In the genomic region with DNA sequence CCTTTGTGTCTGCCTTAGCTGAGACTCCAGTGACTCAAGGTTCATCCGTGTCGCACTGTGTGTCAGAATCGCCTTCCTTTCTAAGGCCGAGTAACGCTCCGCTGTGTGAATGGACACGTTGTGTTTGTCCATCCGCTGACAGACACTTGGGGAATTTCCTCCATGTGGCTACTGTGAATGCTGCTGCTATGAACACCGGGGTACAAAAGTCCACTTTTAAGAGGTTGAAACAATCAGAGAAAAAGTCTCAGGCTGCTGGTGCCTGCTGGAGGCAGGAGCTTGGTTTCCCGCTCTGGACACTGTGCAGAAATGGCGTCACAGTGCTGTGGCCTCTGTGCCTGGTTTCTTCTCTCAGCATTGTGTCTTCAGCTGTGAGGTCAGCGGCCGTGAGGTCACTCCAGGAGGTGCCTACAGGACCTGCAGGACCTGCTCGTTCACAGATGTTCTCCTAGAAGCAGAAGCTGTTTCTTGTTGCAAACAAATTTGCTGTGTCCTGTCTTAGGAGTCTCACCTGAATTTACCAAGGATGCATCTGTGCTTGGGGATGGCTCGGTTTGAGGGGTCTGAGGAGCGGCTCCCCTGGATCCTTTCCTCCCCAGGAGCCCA, we compare ENCODE assay signal across 1 cellular context.
A peak's percentile ranks its signal among the peaks of the same experiment; 100 is the strongest.
TF ChIP-seq lines count a peak whose summit lies in the region.

No MANE protein-coding gene starts in this region.

TF ChIP-seq in HepG2, 621 proteins besides CTCF, POLR2A, EP300 and RAD21 (continued from another document and continues in another):
- TF ChIP-seq, protein P1, sequence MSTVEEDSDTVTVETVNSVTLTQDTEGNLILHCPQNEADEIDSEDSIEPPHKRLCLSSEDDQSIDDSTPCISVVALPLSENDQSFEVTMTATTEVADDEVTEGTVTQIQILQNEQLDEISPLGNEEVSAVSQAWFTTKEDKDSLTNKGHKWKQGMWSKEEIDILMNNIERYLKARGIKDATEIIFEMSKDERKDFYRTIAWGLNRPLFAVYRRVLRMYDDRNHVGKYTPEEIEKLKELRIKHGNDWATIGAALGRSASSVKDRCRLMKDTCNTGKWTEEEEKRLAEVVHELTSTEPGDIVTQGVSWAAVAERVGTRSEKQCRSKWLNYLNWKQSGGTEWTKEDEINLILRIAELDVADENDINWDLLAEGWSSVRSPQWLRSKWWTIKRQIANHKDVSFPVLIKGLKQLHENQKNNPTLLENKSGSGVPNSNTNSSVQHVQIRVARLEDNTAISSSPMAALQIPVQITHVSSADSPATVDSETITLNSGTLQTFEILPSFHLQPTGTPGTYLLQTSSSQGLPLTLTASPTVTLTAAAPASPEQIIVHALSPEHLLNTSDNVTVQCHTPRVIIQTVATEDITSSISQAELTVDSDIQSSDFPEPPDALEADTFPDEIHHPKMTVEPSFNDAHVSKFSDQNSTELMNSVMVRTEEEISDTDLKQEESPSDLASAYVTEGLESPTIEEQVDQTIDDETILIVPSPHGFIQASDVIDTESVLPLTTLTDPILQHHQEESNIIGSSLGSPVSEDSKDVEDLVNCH (CRISPR knock-in tag; IDR thresholded peaks at IDR 0.05) = no peak
- TF ChIP-seq NCOA1 (CRISPR knock-in tag; IDR thresholded peaks at IDR 0.05) (no peak; the same call in 1 of the 2 replicates), ZNF7 (CRISPR knock-in tag; IDR thresholded peaks at IDR 0.05) (no peak), NFKBIZ (CRISPR knock-in tag; IDR thresholded peaks at IDR 0.05) (no peak), EEA1 (CRISPR knock-in tag; IDR thresholded peaks at IDR 0.05; ENCODE audit: borderline replicate concordance) (no peak), ZNF136 (CRISPR knock-in tag; IDR thresholded peaks at IDR 0.05; ENCODE audit: low read depth) (0 out of 2 replicates have a peak, but pooled peaks have one; percentile 48), RFX3 (CRISPR knock-in tag; IDR thresholded peaks at IDR 0.05) (no peak), KDM6A (CRISPR knock-in tag; IDR thresholded peaks at IDR 0.05; ENCODE audit: low read depth) (peak; percentile 55; the same call in 1 of the 2 replicates), SKI (IDR thresholded peaks at IDR 0.05; ENCODE audit: partially characterized antibody) (peak; percentile 55), SAP130 (CRISPR knock-in tag; IDR thresholded peaks at IDR 0.05; ENCODE audit: low read depth) (peak; percentile 95), GATAD1 (CRISPR knock-in tag; IDR thresholded peaks at IDR 0.05) (no peak), RELA (CRISPR knock-in tag; IDR thresholded peaks at IDR 0.05) (no peak), ATF3 (CRISPR knock-in tag; IDR thresholded peaks at IDR 0.05) (0 out of 2 replicates have a peak, but pooled peaks have one; percentile 26), ZNF747 (CRISPR knock-in tag; IDR thresholded peaks at IDR 0.05; ENCODE audit: borderline replicate concordance) (0 out of 2 replicates have a peak, but pooled peaks have one; percentile 79), MAFF (IDR thresholded peaks at IDR 0.05; ENCODE audit: low read depth, low read length) (no peak), FOXP1 (IDR thresholded peaks at IDR 0.05) (no peak), FOXP1 (CRISPR knock-in tag; IDR thresholded peaks at IDR 0.05) (0 out of 2 replicates have a peak, but pooled peaks have one; percentile 34), ZNF331 (CRISPR knock-in tag; IDR thresholded peaks at IDR 0.05) (peak; percentile 74), ZNF614 (CRISPR knock-in tag; IDR thresholded peaks at IDR 0.05; ENCODE audit: borderline replicate concordance) (peak; percentile 67; the same call in 1 of the 2 replicates), RCOR2 (CRISPR knock-in tag; IDR thresholded peaks at IDR 0.05) (no peak), PHF20 (CRISPR knock-in tag; IDR thresholded peaks at IDR 0.05) (no peak), SRSF9 (IDR thresholded peaks at IDR 0.05; ENCODE audit: borderline replicate concordance, insufficient read depth, low read depth, low read length, poor library complexity, severe bottlenecking) (no peak), E2F1 (CRISPR knock-in tag; IDR thresholded peaks at IDR 0.05) (peak; percentile 45; the same call in 1 of the 2 replicates), DZIP1 (CRISPR knock-in tag; IDR thresholded peaks at IDR 0.05) (no peak), ZNF772 (CRISPR knock-in tag; IDR thresholded peaks at IDR 0.05) (peak; percentile 75; the same call in 1 of the 2 replicates), THRA (CRISPR knock-in tag; IDR thresholded peaks at IDR 0.05; ENCODE audit: borderline replicate concordance) (no peak), ZNF878 (CRISPR knock-in tag; IDR thresholded peaks at IDR 0.05) (peak; percentile 86), SP5 (CRISPR knock-in tag; IDR thresholded peaks at IDR 0.05; ENCODE audit: borderline replicate concordance, low read depth) (no peak), TIGD3 (CRISPR knock-in tag; IDR thresholded peaks at IDR 0.05; ENCODE audit: borderline replicate concordance) (no peak), CEBPG (CRISPR knock-in tag; IDR thresholded peaks at IDR 0.05) (peak; percentile 35; the same call in 1 of the 2 replicates), KDM1A (CRISPR knock-in tag; IDR thresholded peaks at IDR 0.05) (0 out of 2 replicates have a peak, but pooled peaks have one; percentile 50), RBAK (CRISPR knock-in tag; IDR thresholded peaks at IDR 0.05) (no peak), MTA1 (CRISPR knock-in tag; IDR thresholded peaks at IDR 0.05; ENCODE audit: borderline replicate concordance) (no peak), IKZF5 (CRISPR knock-in tag; IDR thresholded peaks at IDR 0.05) (peak; percentile 38), NCOA5 (CRISPR knock-in tag; IDR thresholded peaks at IDR 0.05) (no peak), MLLT10 (CRISPR knock-in tag; IDR thresholded peaks at IDR 0.05) (no peak), ZMAT5 (CRISPR knock-in tag; IDR thresholded peaks at IDR 0.05; ENCODE audit: borderline replicate concordance, low read depth) (no peak), MIER3 (CRISPR knock-in tag; IDR thresholded peaks at IDR 0.05; ENCODE audit: borderline replicate concordance) (peak; percentile 49; the same call in 1 of the 2 replicates), MBNL3 (CRISPR knock-in tag; conservative IDR thresholded peaks at IDR 0.05) (no peak), ZNF850 (CRISPR knock-in tag; conservative IDR thresholded peaks at IDR 0.05) (no peak)
- TF ChIP-seq, protein P2, sequence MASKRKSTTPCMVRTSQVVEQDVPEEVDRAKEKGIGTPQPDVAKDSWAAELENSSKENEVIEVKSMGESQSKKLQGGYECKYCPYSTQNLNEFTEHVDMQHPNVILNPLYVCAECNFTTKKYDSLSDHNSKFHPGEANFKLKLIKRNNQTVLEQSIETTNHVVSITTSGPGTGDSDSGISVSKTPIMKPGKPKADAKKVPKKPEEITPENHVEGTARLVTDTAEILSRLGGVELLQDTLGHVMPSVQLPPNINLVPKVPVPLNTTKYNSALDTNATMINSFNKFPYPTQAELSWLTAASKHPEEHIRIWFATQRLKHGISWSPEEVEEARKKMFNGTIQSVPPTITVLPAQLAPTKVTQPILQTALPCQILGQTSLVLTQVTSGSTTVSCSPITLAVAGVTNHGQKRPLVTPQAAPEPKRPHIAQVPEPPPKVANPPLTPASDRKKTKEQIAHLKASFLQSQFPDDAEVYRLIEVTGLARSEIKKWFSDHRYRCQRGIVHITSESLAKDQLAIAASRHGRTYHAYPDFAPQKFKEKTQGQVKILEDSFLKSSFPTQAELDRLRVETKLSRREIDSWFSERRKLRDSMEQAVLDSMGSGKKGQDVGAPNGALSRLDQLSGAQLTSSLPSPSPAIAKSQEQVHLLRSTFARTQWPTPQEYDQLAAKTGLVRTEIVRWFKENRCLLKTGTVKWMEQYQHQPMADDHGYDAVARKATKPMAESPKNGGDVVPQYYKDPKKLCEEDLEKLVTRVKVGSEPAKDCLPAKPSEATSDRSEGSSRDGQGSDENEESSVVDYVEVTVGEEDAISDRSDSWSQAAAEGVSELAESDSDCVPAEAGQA (IDR thresholded peaks at IDR 0.05; ENCODE audit: low read depth) = peak; percentile 79
- TF ChIP-seq, protein P2 (CRISPR knock-in tag; IDR thresholded peaks at IDR 0.05; ENCODE audit: borderline replicate concordance) = no peak
- TF ChIP-seq, protein P3, sequence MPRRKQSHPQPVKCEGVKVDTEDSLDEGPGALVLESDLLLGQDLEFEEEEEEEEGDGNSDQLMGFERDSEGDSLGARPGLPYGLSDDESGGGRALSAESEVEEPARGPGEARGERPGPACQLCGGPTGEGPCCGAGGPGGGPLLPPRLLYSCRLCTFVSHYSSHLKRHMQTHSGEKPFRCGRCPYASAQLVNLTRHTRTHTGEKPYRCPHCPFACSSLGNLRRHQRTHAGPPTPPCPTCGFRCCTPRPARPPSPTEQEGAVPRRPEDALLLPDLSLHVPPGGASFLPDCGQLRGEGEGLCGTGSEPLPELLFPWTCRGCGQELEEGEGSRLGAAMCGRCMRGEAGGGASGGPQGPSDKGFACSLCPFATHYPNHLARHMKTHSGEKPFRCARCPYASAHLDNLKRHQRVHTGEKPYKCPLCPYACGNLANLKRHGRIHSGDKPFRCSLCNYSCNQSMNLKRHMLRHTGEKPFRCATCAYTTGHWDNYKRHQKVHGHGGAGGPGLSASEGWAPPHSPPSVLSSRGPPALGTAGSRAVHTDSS (CRISPR knock-in tag; conservative IDR thresholded peaks at IDR 0.05) = no peak
